In the genomic region with DNA sequence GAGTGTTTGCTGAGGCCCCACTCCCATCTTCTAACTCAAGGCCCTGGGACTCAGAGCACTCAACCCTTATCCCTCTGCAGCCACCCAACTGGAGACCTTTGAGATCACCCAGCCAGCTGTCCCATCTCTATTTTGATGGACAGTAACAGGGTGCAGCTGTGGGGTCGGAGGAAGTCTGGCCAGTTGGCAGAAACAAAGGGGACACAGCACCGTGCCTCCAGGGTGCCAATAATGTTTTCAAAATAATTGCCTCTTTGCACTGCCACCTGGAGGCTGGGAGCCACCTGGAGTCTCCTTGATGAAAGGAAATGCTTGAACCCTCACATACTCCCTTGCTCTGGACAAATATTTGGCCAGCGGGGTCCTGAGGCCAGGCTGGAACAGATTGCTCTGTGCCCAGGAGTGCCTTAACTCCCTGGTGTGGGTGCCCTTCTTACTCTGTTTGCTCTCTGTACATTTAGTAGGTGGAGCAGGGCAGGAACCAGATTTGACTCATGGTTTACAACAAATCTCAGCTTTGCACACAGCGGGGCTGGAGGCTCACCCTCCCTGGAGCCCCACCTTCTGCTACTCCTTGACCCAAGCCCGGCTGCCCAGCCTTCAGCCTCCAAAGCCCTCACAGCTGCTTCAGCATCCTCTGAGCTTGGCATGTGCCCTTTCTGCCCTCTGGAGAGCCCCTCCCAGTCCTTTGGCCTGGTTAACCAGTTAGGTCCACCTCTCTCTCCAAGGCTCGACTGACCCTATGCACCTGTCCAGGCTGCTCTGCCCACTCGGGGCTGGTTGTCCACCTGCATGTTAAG, we compare ENCODE assay signal across 12 cellular contexts. TPM values are rescaled to one million over a fixed set of nuclear protein-coding genes. Genes with fewer than 3 reads are reported as not detected.
DNase-seq lines count a peak whose midpoint lies in the region; ATAC-seq and TF ChIP-seq lines count a peak whose summit lies in the region.
"Had no signal": no experiment of that assay in that cellular context is flagged by ENCODE, and none has a peak within 500 bp of the region (broad histone marks: within the 10 kb centered on the region; RNA-seq: fewer than 3 reads in every experiment).

No MANE protein-coding gene starts in this region.

- H3K9me3 Mint-ChIP-seq in chondrocyte (ENCODE audit: low read depth), result no peaks in the 10 kb centered on the region
- peaks cover 0 to 15% (median 0%) of the 10 kb centered on the region in 9 donors for H3K9me3 Mint-ChIP-seq in naive thymus-derived CD8-positive, alpha-beta T cell

- H3K4me3 Mint-ChIP-seq in chondrocyte (ENCODE audit: unreplicated experiment), result no peak overlapping the region
- H3K4me3 Mint-ChIP-seq in naive thymus-derived CD8-positive, alpha-beta T cell, result peak overlapping the region in 6 of 10 donors; percentile 23 to 69 (median 42)
- H3K4me3 Mint-ChIP-seq: GM23338, mesothelial cell of epicardium had no signal

- peaks cover 22% of the 10 kb centered on the region for H3K27me3 Mint-ChIP-seq in chondrocyte (ENCODE audit: low read depth)
- no peaks in the 10 kb centered on the region for H3K27me3 Mint-ChIP-seq in naive thymus-derived CD8-positive, alpha-beta T cell

- H3K36me3 Mint-ChIP-seq in chondrocyte (ENCODE audit: low read depth), result no peaks in the 10 kb centered on the region
- H3K36me3 Mint-ChIP-seq in naive thymus-derived CD8-positive, alpha-beta T cell, result peaks cover 0 to 34% (median 3%) of the 10 kb centered on the region in 3 donors
- H3K36me3 Mint-ChIP-seq: mesothelial cell of epicardium had no signal

- ATAC-seq in GM18505 (IDR thresholded peaks at IDR 0.05; ENCODE audit: unreplicated experiment) (peak; percentile 3), HG03432 (IDR thresholded peaks at IDR 0.05; ENCODE audit: unreplicated experiment) (peak; percentile 28), HG02642 (IDR thresholded peaks at IDR 0.05; ENCODE audit: poor library complexity, unreplicated experiment) (no peak)
- ATAC-seq in naive thymus-derived CD8-positive, alpha-beta T cell, result no peak

- TF ChIP-seq CTCF in chondrocyte (IDR thresholded peaks at IDR 0.05), result no peak

- no peak overlapping the region for H3K27ac Mint-ChIP-seq in chondrocyte (ENCODE audit: unreplicated experiment)
- H3K27ac Mint-ChIP-seq in naive thymus-derived CD8-positive, alpha-beta T cell, result peak overlapping the region; percentile 63 to 92 (median 80)
- H3K27ac Mint-ChIP-seq: GM23338 had no signal

- POLR2A ChIA-PET in naive thymus-derived CD8-positive, alpha-beta T cell (lab: Charles Lee), result interaction anchor here (1.8 to 6.2 kb wide), 5 partner anchors 11 to 37 kb away, joined by 6 to 65 read pairs (median 29); a partner anchor contains a TSS

- peaks cover 9% of the 10 kb centered on the region for H3K4me1 Mint-ChIP-seq in chondrocyte (ENCODE audit: low read depth)
- peaks cover 54 to 99% (median 90%) of the 10 kb centered on the region in 4 donors for H3K4me1 Mint-ChIP-seq in naive thymus-derived CD8-positive, alpha-beta T cell
- H3K4me1 Mint-ChIP-seq: mesothelial cell of epicardium had no signal

- peak; percentile 75 for DNase-seq in chondrocyte (ENCODE audit: low spot score)
- DNase-seq in naive thymus-derived CD8-positive, alpha-beta T cell, result no peak
- no peak for DNase-seq in NCI-H187 (lab: John Stamatoyannopoulos, UW)
- no peak for DNase-seq in NCI-H1092 (lab: John Stamatoyannopoulos, UW)
- no peak for DNase-seq in mucosa of gallbladder (ENCODE audit: low spot score)
- DNase-seq: activated gamma-delta T cell had no signal

- no peak for TF ChIP-seq POLR2A in GM18505 (IDR thresholded peaks at IDR 0.05; ENCODE audit: borderline replicate concordance, extremely low read depth, insufficient read depth, insufficient read length)

RNA-seq across cellular contexts. Expression of a gene that starts 17.2 kb away (rescaled TPM):
- not detected in 3 replicates for total RNA-seq in chondrocyte
- 100 to 1,000 TPM; 116 to 117 TPM for total RNA-seq in naive thymus-derived CD8-positive, alpha-beta T cell
- 100 to 1,000 TPM; 158 to 284 (median 273) TPM for polyA plus RNA-seq in naive thymus-derived CD8-positive, alpha-beta T cell
- total RNA-seq in mucosa of gallbladder, result 2.9 TPM
- total RNA-seq: dermis microvascular lymphatic vessel endothelial cell, mesothelial cell of epicardium had no signal

Comparison
In these comparisons a context has a peak if more than half of its experiments do, and no peak if none do; other contexts are left out.
1. ATAC-seq: peak in GM18505 (single experiment) and HG03432 (single experiment); none in naive thymus-derived CD8-positive, alpha-beta T cell (0 of 2) and HG02642 (single experiment).
2. RNA of a gene that starts 17.2 kb away (total RNA-seq): 116 to 117 TPM in naive thymus-derived CD8-positive, alpha-beta T cell; 2.9 TPM in mucosa of gallbladder (single experiment) and not detected in chondrocyte; every median in the first group is over 10 times any median in the second.